Comparison of ENCODE assay signal across 1 cellular context in genomic region chr11:102006835-102007566, GRCh38.
TF ChIP-seq lines count a peak whose summit lies in the region.

No MANE protein-coding gene starts in this region.

TF ChIP-seq in IMR-90, 13 proteins besides CTCF, POLR2A, EP300 and RAD21 (continued from another document):
- TF ChIP-seq CHD1 (IDR thresholded peaks at IDR 0.05; ENCODE audit: low read depth, low read length), result no peak
- no peak for TF ChIP-seq USF2 (IDR thresholded peaks at IDR 0.05; ENCODE audit: low read depth, low read length)
TF ChIP-seq in IMR-90: peak in this region for 1.
